1 cellular context compared by ENCODE assay signal in the genomic region with DNA sequence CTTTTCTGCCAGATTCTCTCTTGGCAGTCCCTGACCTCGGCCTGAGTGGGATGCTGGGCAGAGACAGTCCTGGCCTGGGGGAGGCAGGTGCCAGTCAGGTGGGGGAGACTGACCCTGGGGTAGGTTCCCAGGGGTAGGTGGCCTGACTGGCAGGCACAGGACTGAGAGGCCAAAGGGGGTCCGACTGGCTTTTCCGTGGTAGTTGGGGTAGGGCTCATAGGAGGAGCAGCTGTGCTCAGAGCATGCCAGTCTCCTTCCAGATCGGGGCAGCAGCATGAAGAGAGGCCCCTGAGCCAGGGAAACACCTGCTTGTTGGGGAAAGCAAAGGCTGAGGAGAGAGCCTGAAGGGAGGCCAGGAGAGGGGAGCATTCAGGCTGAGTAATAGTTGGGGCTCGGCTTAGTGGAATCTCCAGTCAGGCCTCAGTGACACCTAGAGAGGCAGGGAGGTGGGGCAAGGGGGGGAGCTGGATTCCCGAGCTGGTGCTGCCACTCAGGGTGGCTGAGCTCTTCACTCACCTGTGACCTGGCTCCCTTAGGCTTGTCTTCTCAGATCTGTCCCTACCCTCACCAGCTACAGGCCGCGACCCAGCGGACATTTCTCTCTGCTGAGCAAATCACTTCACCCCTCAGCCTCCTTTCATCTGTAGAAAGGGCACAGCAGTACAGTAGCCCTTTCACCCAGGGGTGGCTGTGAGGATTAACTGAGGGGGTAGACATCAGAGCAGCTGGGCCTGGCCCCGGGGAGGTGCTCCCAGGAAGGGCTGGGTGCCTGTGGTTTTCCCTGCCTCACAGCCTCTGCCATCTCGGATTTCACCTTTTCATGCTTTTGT.
A peak's percentile ranks its signal among the peaks of the same experiment; 100 is the strongest.
TF ChIP-seq lines count a peak whose summit lies in the region.

No MANE protein-coding gene starts in this region.

TF ChIP-seq in HepG2, 621 proteins besides CTCF, POLR2A, EP300 and RAD21:
- TF ChIP-seq HMG20A (CRISPR knock-in tag; IDR thresholded peaks at IDR 0.05; ENCODE audit: borderline replicate concordance) (peak; percentile 33; the same call in 1 of the 2 replicates), ZNF768 (CRISPR knock-in tag; IDR thresholded peaks at IDR 0.05) (no peak)
